ENCODE assay signal across 8 cellular contexts in genomic region chr7:30595461-30596042, GRCh38. TPM values are rescaled to one million over a fixed set of nuclear protein-coding genes. Genes with fewer than 3 reads are reported as not detected.
DNase-seq lines count a peak whose midpoint lies in the region; ATAC-seq, FAIRE-seq and TF ChIP-seq lines count a peak whose summit lies in the region.

No MANE protein-coding gene starts in this region.

- CTCF ChIA-PET in CD4-positive, alpha-beta memory T cell (lab: Charles Lee; ENCODE audit: partially characterized antibody) = interaction anchor here (0.9 kb wide), 1 partner anchor 145 kb away, joined by 3 read pairs; no protein-coding TSS in a partner anchor

- intact Hi-C loops in CD4-positive, alpha-beta memory T cell (cut with micrococcal nuclease) = loop anchor here (2.0 to 10.0 kb wide), 3 partner anchors 117 to 567 kb away; partner anchors contain the start of genes MTURN, NOD1 and PLEKHA8

- peaks cover 16 to 39% of the 10 kb centered on the region in 2 donors for H3K36me3 Mint-ChIP-seq in CD4-positive, alpha-beta memory T cell
- peaks cover 48% of the 10 kb centered on the region for H3K36me3 Mint-ChIP-seq in activated naive CD8-positive, alpha-beta T cell treated with anti-CD3 and anti-CD28 coated beads, Interleukin-2, amount 50 U/mL, for 24 hours (ENCODE audit: low read depth)

- no peaks in the 10 kb centered on the region for H3K27me3 ChIP-seq in CD4-positive, alpha-beta memory T cell (ENCODE audit: insufficient read depth, low read length)
- H3K27me3 ChIP-seq in HL-60 (ENCODE audit: insufficient read depth, poor library complexity, severe bottlenecking) (no peaks in the 10 kb centered on the region), keratinocyte (ENCODE audit: control insufficient read depth, extremely low read depth, insufficient read depth, low read length) (no peaks in the 10 kb centered on the region)

- H3K4me3 ChIP-seq in CD4-positive, alpha-beta memory T cell (ENCODE audit: low read length in 2 of 2) = peak overlapping the region; percentile 63 to 97
- H3K4me3 ChIP-seq in HL-60 (replicated peaks; ENCODE audit: insufficient read depth, low read length) (peak overlapping the region; percentile 63), keratinocyte (ENCODE audit: control insufficient read depth in 2 of 3, extremely low read depth in 1 of 3, insufficient read depth in 2 of 3, low read depth in 1 of 3, low read length in 3 of 3) (peak overlapping the region; percentile 86 to 96 (median 93))

- H3K9ac ChIP-seq in keratinocyte (ENCODE audit: control insufficient read depth, extremely low read depth, insufficient read depth, low read length) = peak overlapping the region; percentile 93

- no peaks in the 10 kb centered on the region for H3K27me3 Mint-ChIP-seq in CD4-positive, alpha-beta memory T cell
- H3K27me3 Mint-ChIP-seq in activated naive CD8-positive, alpha-beta T cell treated with anti-CD3 and anti-CD28 coated beads, Interleukin-2, amount 50 U/mL, for 24 hours = no peaks in the 10 kb centered on the region

- H4K20me1 ChIP-seq in keratinocyte (ENCODE audit: control insufficient read depth, extremely low read depth, insufficient read depth, low read length) = peaks cover 16% of the 10 kb centered on the region

- H3K4me1 ChIP-seq in CD4-positive, alpha-beta memory T cell (ENCODE audit: insufficient read depth, low read length) = peaks cover 48% of the 10 kb centered on the region
- peaks cover 16% of the 10 kb centered on the region for H3K4me1 ChIP-seq in keratinocyte (ENCODE audit: control insufficient read depth, extremely low read depth, insufficient read depth, low read length)

- H3K4me2 ChIP-seq in keratinocyte (ENCODE audit: control insufficient read depth, extremely low read depth, insufficient read depth, low read depth, low read length) = peak overlapping the region; percentile 83

- peak overlapping the region; percentile 97 for H3K27ac ChIP-seq in CD4-positive, alpha-beta memory T cell (ENCODE audit: low read depth, low read length)
- H3K27ac ChIP-seq in HL-60 (replicated peaks) = peak overlapping the region; percentile 94
- peak overlapping the region; percentile 91 for H3K27ac ChIP-seq in keratinocyte (ENCODE audit: control insufficient read depth, insufficient read depth, low read length)
- H3K27ac ChIP-seq in substantia nigra (ENCODE audit: low read depth, low read length, poor library complexity, severe bottlenecking) = peak overlapping the region; percentile 85

- H3K79me2 ChIP-seq in keratinocyte (ENCODE audit: control insufficient read depth, insufficient read depth, low read length) = peaks cover 75% of the 10 kb centered on the region

- H3K27ac Mint-ChIP-seq in CD4-positive, alpha-beta memory T cell = peak overlapping the region; percentile 98 to 100 (median 99)
- peak overlapping the region; percentile 100 for H3K27ac Mint-ChIP-seq in activated naive CD8-positive, alpha-beta T cell treated with anti-CD3 and anti-CD28 coated beads, Interleukin-2, amount 50 U/mL, for 24 hours

- H2AFZ ChIP-seq in keratinocyte (ENCODE audit: control insufficient read depth, low read length) = no peak overlapping the region

- ATAC-seq in activated naive CD8-positive, alpha-beta T cell treated with anti-CD3 and anti-CD28 coated beads, Interleukin-2, amount 50 U/mL, for 24 hours = no peak

- no peaks in the 10 kb centered on the region for H3K9me1 ChIP-seq in keratinocyte (ENCODE audit: control insufficient read depth, extremely low read depth, insufficient read depth, low read length)

- peaks cover 8% of the 10 kb centered on the region for H3K36me3 ChIP-seq in CD4-positive, alpha-beta memory T cell (ENCODE audit: insufficient read depth, low read length)
- peaks cover 4 to 27% of the 10 kb centered on the region in 2 experiments for H3K36me3 ChIP-seq in keratinocyte (ENCODE audit: control insufficient read depth in 2 of 2, extremely low read depth in 1 of 2, insufficient read depth in 2 of 2, low read length in 2 of 2)

- peaks cover 40 to 72% (median 55%) of the 10 kb centered on the region in 4 donors for H3K4me1 Mint-ChIP-seq in CD4-positive, alpha-beta memory T cell
- peaks cover 69% of the 10 kb centered on the region for H3K4me1 Mint-ChIP-seq in activated naive CD8-positive, alpha-beta T cell treated with anti-CD3 and anti-CD28 coated beads, Interleukin-2, amount 50 U/mL, for 24 hours

- DNase-seq in CD4-positive, alpha-beta memory T cell = peak in 2 of 5 donors; percentile 4 to 15
- no peak for DNase-seq in HL-60 (ENCODE audit: low read depth in 1 of 2, low spot score in 1 of 2)
- no peak for DNase-seq in activated naive CD8-positive, alpha-beta T cell treated with anti-CD3 and anti-CD28 coated beads, Interleukin-2, amount 50 U/mL, for 24 hours
- DNase-seq in keratinocyte (ENCODE audit: low read depth, low spot score) = no peak
- peak in 2 of 49 donors; percentile 25 to 26 for DNase-seq in substantia nigra (lab: John Stamatoyannopoulos, UW)
- DNase-seq in activated effector memory CD4-positive, alpha-beta T cell treated with Interleukin-2 at 50 U/mL for 16 hours = no peak
- no peak for DNase-seq in activated CD8-positive, alpha-beta memory T cell treated with anti-CD3 and anti-CD28 coated beads, Interleukin-2, amount 50 U/mL, for 4 hours
- DNase-seq in SIG-M5 (lab: John Stamatoyannopoulos, UW) = no peak

- FAIRE-seq in keratinocyte (lab: Jason Lieb, UNC) = no peak

- dilution Hi-C loops in keratinocyte (cut with MboI; ENCODE audit: extremely low pct_ligation_motif_present, low sequenced_read_pairs) = no loop called here

- TF ChIP-seq CTCF in HL-60 (IDR thresholded peaks at IDR 0.05; ENCODE audit: insufficient read depth, low read length) (no peak), keratinocyte (optimal IDR thresholded peaks at IDR 0.05 in 1 of 3, IDR thresholded peaks at IDR 0.05 in 1 of 3, conservative IDR thresholded peaks at IDR 0.05 in 1 of 3; ENCODE audit: extremely low read depth in 1 of 3, insufficient read depth in 2 of 3, low read length in 3 of 3) (no peak)

- POLR2A ChIA-PET in CD4-positive, alpha-beta memory T cell (lab: Charles Lee; ENCODE audit: partially characterized antibody) = no interaction called here

- peak overlapping the region; percentile 95 to 100 (median 98) for H3K4me3 Mint-ChIP-seq in CD4-positive, alpha-beta memory T cell
- peak overlapping the region; percentile 100 for H3K4me3 Mint-ChIP-seq in activated naive CD8-positive, alpha-beta T cell treated with anti-CD3 and anti-CD28 coated beads, Interleukin-2, amount 50 U/mL, for 24 hours

- peaks cover 0 to 5% (median 0%) of the 10 kb centered on the region in 8 donors for H3K9me3 Mint-ChIP-seq in CD4-positive, alpha-beta memory T cell
- H3K9me3 Mint-ChIP-seq in activated naive CD8-positive, alpha-beta T cell treated with anti-CD3 and anti-CD28 coated beads, Interleukin-2, amount 50 U/mL, for 24 hours = no peaks in the 10 kb centered on the region

- H3K9me3 ChIP-seq in CD4-positive, alpha-beta memory T cell (ENCODE audit: control insufficient read depth in 1 of 2, low read length in 2 of 2) = no peaks in the 10 kb centered on the region
- no peaks in the 10 kb centered on the region for H3K9me3 ChIP-seq in keratinocyte (ENCODE audit: control insufficient read depth, low read depth, low read length)

RNA-seq across cellular contexts. Expression of gene GARS1, which starts 0.9 kb away (rescaled TPM):
- 100 to 1,000 TPM in 1 of 2 experiments, 10 to 100 TPM in 1; 79.8 to 101 TPM for total RNA-seq in CD4-positive, alpha-beta memory T cell
- 10 to 100 TPM; 74.5 to 80.7 TPM for polyA plus RNA-seq in CD4-positive, alpha-beta memory T cell
- 277 to 545 TPM (median 411 TPM) in 3 replicates for polyA plus RNA-seq in keratinocyte
- polyA plus RNA-seq in keratinocyte (2011; ENCODE audit: low read depth) = 311 TPM
- 379 and 567 TPM in 2 replicates for polyA plus RNA-seq in keratinocyte (2011; cell fraction: cytosol; rRNA removed)
- 455 and 471 TPM in 2 replicates for polyA plus RNA-seq in keratinocyte (2011; cell fraction: nucleus; rRNA removed)
- 184 and 305 TPM in 2 replicates for polyA plus RNA-seq in keratinocyte (2012; ENCODE audit: low replicate concordance)
- 267 to 644 TPM (median 355 TPM) in 3 replicates for polyA minus RNA-seq in keratinocyte
- 239 TPM for polyA minus RNA-seq in keratinocyte (2011; cell fraction: cytosol; rRNA and poly(A)+ RNA removed)
- 152 and 239 TPM in 2 replicates for polyA minus RNA-seq in keratinocyte (2011; cell fraction: nucleus; rRNA and poly(A)+ RNA removed)
